8 cellular contexts compared by ENCODE assay signal in the genomic region with DNA sequence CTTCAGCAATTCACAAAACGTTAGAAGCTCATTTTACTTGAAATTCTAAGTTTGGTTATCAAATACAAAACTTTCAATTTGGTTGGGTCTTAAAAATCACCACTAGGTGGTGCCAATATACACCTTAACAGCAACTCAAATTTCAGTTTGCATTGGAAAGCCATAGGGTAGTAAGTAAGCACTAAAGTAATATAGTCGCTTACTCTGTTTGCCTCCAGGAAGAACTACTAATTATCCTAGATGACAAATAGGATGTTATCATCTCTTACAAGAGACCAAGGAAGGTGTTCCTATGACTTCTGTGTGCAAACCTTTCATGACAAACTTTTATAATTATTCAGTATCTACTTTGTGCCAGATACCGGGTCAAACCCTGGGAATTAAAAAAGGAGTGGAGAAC.
DNase-seq lines count a peak whose midpoint lies in the region; ATAC-seq, FAIRE-seq and TF ChIP-seq lines count a peak whose summit lies in the region.

No MANE protein-coding gene starts in this region.

- H3K4me2 ChIP-seq in K562 (ENCODE audit: insufficient read depth, low read length), result no peak overlapping the region

- no peaks in the 10 kb centered on the region for H3K9me3 ChIP-seq in CD4-positive, alpha-beta T cell (ENCODE audit: control insufficient read depth, low read length)
- no peaks in the 10 kb centered on the region for H3K9me3 ChIP-seq in K562 (replicated peaks; ENCODE audit: control insufficient read depth, insufficient read depth, low read depth, low read length)
- no peaks in the 10 kb centered on the region for H3K9me3 ChIP-seq in testis

- TF ChIP-seq EP300 in K562 (IDR thresholded peaks at IDR 0.05; ENCODE audit: low read length), result no peak

- no peaks in the 10 kb centered on the region for H3K9me3 Mint-ChIP-seq in CD4-positive, alpha-beta T cell

- H3K9ac ChIP-seq in K562 (ENCODE audit: insufficient read depth in 1 of 2, low read depth in 2 of 2, low read length in 2 of 2), result no peak overlapping the region

- peaks cover 3 to 10% of the 10 kb centered on the region in 2 experiments; a peak in 3 of 5 replicates for H3K4me1 ChIP-seq in K562 (replicated peaks in 1 of 2; ENCODE audit: control insufficient read depth in 2 of 2, insufficient read depth in 2 of 2, low read length in 2 of 2)
- no peaks in the 10 kb centered on the region for H3K4me1 ChIP-seq in testis

- H3K27me3 ChIP-seq in CD4-positive, alpha-beta T cell (ENCODE audit: control insufficient read depth, insufficient read depth, low read length), result no peaks in the 10 kb centered on the region
- H3K27me3 ChIP-seq in K562 (ENCODE audit: control insufficient read depth in 2 of 2, insufficient read depth in 2 of 2, low read length in 2 of 2), result no peaks in the 10 kb centered on the region
- no peaks in the 10 kb centered on the region for H3K27me3 ChIP-seq in testis

- TF ChIP-seq RAD21 in K562 (CRISPR knock-in tag; conservative IDR thresholded peaks at IDR 0.05 in 1 of 2, IDR thresholded peaks at IDR 0.05 in 1 of 2), result peak; percentile 95 to 98

- intact Hi-C loops in CD4-positive, alpha-beta T cell (cut with DNase I, micrococcal nuclease), result loop anchor here (1.0 to 10.0 kb wide), 5 partner anchors 94 to 971 kb away; partner anchors contain the start of gene MYO1D (in 2 of the 2)
- intact Hi-C loops in K562 (cut with micrococcal nuclease) (loop anchor here (1.0 kb wide), 4 partner anchors 94 to 215 kb away; partner anchors contain the start of gene MYO1D), testis (cut with DNase I; ENCODE audit: low total_unique reads) (loop anchor here (5.0 kb wide), 1 partner anchor 94 kb away; the partner anchor contains the start of gene MYO1D), sciatic nerve (cut with DNase I) (loop anchor here (10.0 kb wide), 1 partner anchor 91 kb away; the partner anchor contains the start of gene MYO1D)

- peak; percentile 52 for ATAC-seq in CD4-positive, alpha-beta T cell (ENCODE audit: poor library complexity)
- peak; percentile 83 for ATAC-seq in K562
- ATAC-seq in sciatic nerve, result no peak

- peak; percentile 86 for TF ChIP-seq CTCF in CD4-positive, alpha-beta T cell (IDR thresholded peaks at IDR 0.05)
- TF ChIP-seq CTCF in K562 (IDR thresholded peaks at IDR 0.05 in 2 of 3, conservative IDR thresholded peaks at IDR 0.05 in 1 of 3; ENCODE audit: insufficient read depth in 2 of 3, low read depth in 1 of 3, low read length in 3 of 3), result peak; percentile 56 to 87 (median 73); a peak in 5 of 6 replicates
- peak; percentile 73 to 79 (median 74) for TF ChIP-seq CTCF in testis (IDR thresholded peaks at IDR 0.05)

- no peaks in the 10 kb centered on the region for H3K4me1 Mint-ChIP-seq in CD4-positive, alpha-beta T cell (ENCODE audit: low read depth)

- TF ChIP-seq POLR2A in K562 (conservative IDR thresholded peaks at IDR 0.05) (no peak), testis (IDR thresholded peaks at IDR 0.05) (no peak)

- no peak overlapping the region for H3K4me3 Mint-ChIP-seq in CD4-positive, alpha-beta T cell

- H3K36me3 Mint-ChIP-seq in CD4-positive, alpha-beta T cell (ENCODE audit: low read depth), result no peaks in the 10 kb centered on the region

- FAIRE-seq in K562 (lab: Jason Lieb, UNC), result peak; percentile 92

- CTCF ChIA-PET in CD4-positive, alpha-beta T cell (lab: Charles Lee), result interaction anchor here (0.6 to 6.2 kb wide), 9 partner anchors 9 to 215 kb away, joined by 3 to 79 read pairs (median 3); partner anchors contain the start of gene MYO1D
- CTCF ChIA-PET in K562 (lab: Yijun Ruan, JAX; ENCODE audit: low intra/inter-chr PET ratio), result interaction anchor here (0.6 to 3.8 kb wide), 7 partner anchors 94 to 215 kb away, joined by 3 to 73 read pairs (median 7); partner anchors contain the start of gene MYO1D

- no peaks in the 10 kb centered on the region for H4K20me1 ChIP-seq in K562 (replicated peaks; ENCODE audit: control insufficient read depth, insufficient read depth, low read length)

- no peaks in the 10 kb centered on the region for H3K27me3 Mint-ChIP-seq in CD4-positive, alpha-beta T cell

- H3K4me3 ChIP-seq in K562 (no peak overlapping the region), testis (no peak overlapping the region)

- no peak overlapping the region for H3K27ac Mint-ChIP-seq in CD4-positive, alpha-beta T cell

- DNase-seq in CD4-positive, alpha-beta T cell, result no peak
- peak; percentile 58 for DNase-seq in HCEC 1CT
- DNase-seq in NCI-H526 (lab: John Stamatoyannopoulos, UW), result peak; percentile 29 to 76
- DNase-seq in K562 (ENCODE audit: extremely low read depth in 1 of 4, low spot score in 3 of 4), result peak; percentile 49 to 70 (median 54)
- DNase-seq in inferior parietal cortex (ENCODE audit: extremely low spot score), result peak; percentile 85
- DNase-seq in testis, result no peak
- no peak for DNase-seq in sciatic nerve (ENCODE audit: low spot score)
- no peak for DNase-seq in nucleus accumbens (lab: John Stamatoyannopoulos, UW)

- WGBS in K562 (ENCODE audit: insufficient coverage, low coverage, missing lambda C conversion rate), result 14% methylated on average over 3 of the region's 3 CpGs
- WGBS in testis, 2 donors, result 12 to 51% methylated on average over 3 of the region's 3 CpGs

- no peak overlapping the region for H2AFZ ChIP-seq in K562 (ENCODE audit: low read depth, low read length)

- H3K79me2 ChIP-seq in K562 (ENCODE audit: control insufficient read depth, insufficient read depth, low read length), result peaks cover 13% of the 10 kb centered on the region; the same call in 2 of the 3 replicates

- H3K27ac ChIP-seq in CD4-positive, alpha-beta T cell (ENCODE audit: low read depth, low read length), result no peak overlapping the region
- no peak overlapping the region for H3K27ac ChIP-seq in K562 (ENCODE audit: extremely low read depth, low read depth, low read length)
- no peak overlapping the region for H3K27ac ChIP-seq in testis

- H3K9me1 ChIP-seq in K562 (ENCODE audit: control insufficient read depth, insufficient read depth, low read length), result no peaks in the 10 kb centered on the region

- H3K36me3 ChIP-seq in K562 (ENCODE audit: control insufficient read depth, insufficient read depth, low read length) (peaks cover 6% of the 10 kb centered on the region; the same call in 1 of the 3 replicates), testis (ENCODE audit: low read depth, missing control alignments) (no peaks in the 10 kb centered on the region)

- in situ Hi-C loops in K562 (cut with MboI), result loop anchor here (10.0 kb wide), 2 partner anchors 91 to 121 kb away; partner anchors contain the start of gene MYO1D

- no TSS peak for BruUV-seq in K562 (replicated peaks; lab: Mats Ljungman, UMichigan)

- POLR2A ChIA-PET in CD4-positive, alpha-beta T cell (lab: Charles Lee), result interaction anchor here (0.6 to 2.5 kb wide), 3 partner anchors 93 to 208 kb away, joined by 3 to 13 read pairs (median 3); partner anchors contain the start of genes MYO1D and SPACA3
- POLR2A ChIA-PET in K562 (lab: Yijun Ruan, JAX), result interaction anchor here (0.6 to 1.3 kb wide), 4 partner anchors 49 to 152 kb away, joined by 3 read pairs; no protein-coding TSS in a partner anchor

TF ChIP-seq in K562, 482 proteins besides CTCF, POLR2A, EP300 and RAD21 (continues in another document):
- no peak for TF ChIP-seq RFX1 (IDR thresholded peaks at IDR 0.05)
- TF ChIP-seq BCL6 (CRISPR knock-in tag; IDR thresholded peaks at IDR 0.05), result no peak
- TF ChIP-seq EP400 (IDR thresholded peaks at IDR 0.05), result 0 out of 2 replicates have a peak, but pooled peaks have one; percentile 14
- TF ChIP-seq, protein P1, sequence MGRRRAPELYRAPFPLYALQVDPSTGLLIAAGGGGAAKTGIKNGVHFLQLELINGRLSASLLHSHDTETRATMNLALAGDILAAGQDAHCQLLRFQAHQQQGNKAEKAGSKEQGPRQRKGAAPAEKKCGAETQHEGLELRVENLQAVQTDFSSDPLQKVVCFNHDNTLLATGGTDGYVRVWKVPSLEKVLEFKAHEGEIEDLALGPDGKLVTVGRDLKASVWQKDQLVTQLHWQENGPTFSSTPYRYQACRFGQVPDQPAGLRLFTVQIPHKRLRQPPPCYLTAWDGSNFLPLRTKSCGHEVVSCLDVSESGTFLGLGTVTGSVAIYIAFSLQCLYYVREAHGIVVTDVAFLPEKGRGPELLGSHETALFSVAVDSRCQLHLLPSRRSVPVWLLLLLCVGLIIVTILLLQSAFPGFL (CRISPR knock-in tag; IDR thresholded peaks at IDR 0.05), result no peak
- TF ChIP-seq MYNN (IDR thresholded peaks at IDR 0.05), result no peak
- TF ChIP-seq MYNN (CRISPR knock-in tag; IDR thresholded peaks at IDR 0.05), result no peak
- TF ChIP-seq BMI1 (IDR thresholded peaks at IDR 0.05; ENCODE audit: low read length), result no peak
- TF ChIP-seq HDAC3 (IDR thresholded peaks at IDR 0.05; ENCODE audit: borderline replicate concordance, partially characterized antibody), result peak; percentile 35
- peak; percentile 78 for TF ChIP-seq ARID2 (IDR thresholded peaks at IDR 0.05)
- no peak for TF ChIP-seq JUND (IDR thresholded peaks at IDR 0.05; ENCODE audit: borderline replicate concordance, low read depth, low read length)
- TF ChIP-seq JUND (tag; IDR thresholded peaks at IDR 0.05; ENCODE audit: borderline replicate concordance, low read depth, low read length), result no peak
- TF ChIP-seq SIN3A (IDR thresholded peaks at IDR 0.05; ENCODE audit: borderline replicate concordance in 2 of 2, control insufficient read depth in 1 of 2, low read depth in 2 of 2, low read length in 2 of 2), result no peak
- TF ChIP-seq CREB5 (CRISPR knock-in tag; IDR thresholded peaks at IDR 0.05), result no peak
- peak; percentile 78 for TF ChIP-seq SMC3 (conservative IDR thresholded peaks at IDR 0.05; ENCODE audit: insufficient read depth, low read depth, low read length)

Comparison
In these comparisons a context has a peak if more than half of its experiments do, and no peak if none do; other contexts are left out.
1. DNase-seq: peak in HCEC 1CT (single experiment), NCI-H526 (2 of 2), K562 (4 of 4) and inferior parietal cortex (single experiment); none in CD4-positive, alpha-beta T cell (0 of 10), testis (single experiment), sciatic nerve (single experiment) and nucleus accumbens (0 of 56).
2. Peak in every context shown above with its lines, with median percentiles within 50 percentile points of each other: CTCF ChIP-seq.